In genomic region chr2:218295029-218295428, GRCh38 we compare ENCODE assay signal across 1 cellular context.
TF ChIP-seq lines count a peak whose summit lies in the region.

No MANE protein-coding gene starts in this region.

TF ChIP-seq in GM23338, 12 proteins besides CTCF, POLR2A, EP300 and RAD21 (continued from another document):
- no peak for TF ChIP-seq REST (IDR thresholded peaks at IDR 0.05; ENCODE audit: unreplicated experiment)
- no peak for TF ChIP-seq CREB1 (CRISPR knock-in tag; IDR thresholded peaks at IDR 0.05; ENCODE audit: low read depth)
- TF ChIP-seq STAT1 (IDR thresholded peaks at IDR 0.05; ENCODE audit: unreplicated experiment) = no peak
- no peak for TF ChIP-seq ZNF114 (CRISPR knock-in tag; IDR thresholded peaks at IDR 0.05)
- no peak for TF ChIP-seq POLR2AphosphoS5 (IDR thresholded peaks at IDR 0.05; ENCODE audit: low read depth)
- no peak for TF ChIP-seq JUNB (IDR thresholded peaks at IDR 0.05; ENCODE audit: unreplicated experiment)
- no peak for TF ChIP-seq EZH2phosphoT487 (IDR thresholded peaks at IDR 0.05; ENCODE audit: unreplicated experiment)
- TF ChIP-seq ZNF331 (CRISPR knock-in tag; IDR thresholded peaks at IDR 0.05; ENCODE audit: low read depth) = no peak
